ENCODE assay signal across 17 cellular contexts in the genomic region with DNA sequence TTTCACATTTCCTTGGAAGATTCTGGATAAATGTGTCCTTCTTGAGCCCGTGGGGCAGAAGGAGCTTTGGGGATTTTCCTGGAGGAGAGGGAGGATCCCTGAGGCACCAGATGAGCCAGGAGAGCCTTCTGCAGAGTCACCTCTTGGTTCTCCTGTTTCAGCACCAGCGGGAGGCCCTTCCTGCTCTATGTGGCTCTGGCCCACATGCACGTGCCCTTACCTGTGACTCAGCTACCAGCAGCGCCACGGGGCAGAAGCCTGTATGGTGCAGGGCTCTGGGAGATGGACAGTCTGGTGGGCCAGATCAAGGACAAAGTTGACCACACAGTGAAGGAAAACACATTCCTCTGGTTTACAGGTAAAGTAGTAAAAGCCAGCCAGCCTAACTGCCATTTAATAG.
DNase-seq lines count a peak whose midpoint lies in the region; ATAC-seq, FAIRE-seq and TF ChIP-seq lines count a peak whose summit lies in the region.
"Had no signal": no experiment of that assay in that cellular context is flagged by ENCODE, and none has a peak within 500 bp of the region (broad histone marks: within the 10 kb centered on the region; RNA-seq: fewer than 3 reads in every experiment).

No MANE protein-coding gene starts in this region.

- WGBS in H1 (ENCODE audit: extremely low coverage in 1 of 2, insufficient coverage in 1 of 2, insufficient read length in 1 of 2, insufficient replicate concordance in 2 of 2, low coverage in 1 of 2, low lambda C conversion rate in 2 of 2, missing lambda C conversion rate in 1 of 2), 2 experiments, result 75% methylated on average over 5 of the region's 5 CpGs; no CpG with 5 or more reads in 1 of the 2 experiments
- WGBS in psoas muscle, 3 donors, result 48 to 91% (median 88%) methylated on average over 5 of the region's 5 CpGs

- TF ChIP-seq CTCF in H1 (IDR thresholded peaks at IDR 0.05; ENCODE audit: control extremely low read depth in 1 of 3, insufficient read depth in 1 of 3, low read depth in 1 of 3, low read length in 3 of 3), result no peak
- no peak for TF ChIP-seq CTCF in psoas muscle (IDR thresholded peaks at IDR 0.05)

- H3K4ac ChIP-seq in H1 (replicated peaks; ENCODE audit: insufficient read length, low read depth, low read length), result no peak overlapping the region

- no peak overlapping the region for H2AFZ ChIP-seq in H1 (ENCODE audit: low read length)

- H3K4me1 ChIP-seq in H1 (replicated peaks in 1 of 4; ENCODE audit: control insufficient read depth in 3 of 4, insufficient read depth in 4 of 4, low read length in 3 of 4) (peaks cover 0 to 3% (median 0%) of the 10 kb centered on the region in 4 experiments; a peak in 1 of 7 replicates), psoas muscle (no peaks in the 10 kb centered on the region)

- intact Hi-C loops in psoas muscle (cut with DNase I), result no loop called here

- peaks cover 13% of the 10 kb centered on the region for H3K36me3 Mint-ChIP-seq in activated T-cell treated with anti-CD3 and anti-CD28 coated beads, Interleukin-2, amount 50 U/mL, for 4 hours (ENCODE audit: insufficient read depth)

- TF ChIP-seq RAD21 in H1 (IDR thresholded peaks at IDR 0.05 in 1 of 2, conservative IDR thresholded peaks at IDR 0.05 in 1 of 2; ENCODE audit: low read depth in 2 of 2, low read length in 2 of 2), result no peak

- H3K23me2 ChIP-seq in H1 (ENCODE audit: low read depth, low read length), result no peaks in the 10 kb centered on the region

- H3K4me3 ChIP-seq in H1 (ENCODE audit: extremely low read depth in 1 of 4, insufficient read depth in 2 of 4, low read depth in 3 of 4, low read length in 4 of 4) (no peak overlapping the region), psoas muscle (no peak overlapping the region)
- H3K4me3 ChIP-seq: BLaER1 treated with 17β-estradiol and CSF1 and Interleukin-3, amounts not matched to agents 10 nM and 100 nM had no signal

- no peak overlapping the region for H2BK5ac ChIP-seq in H1 (ENCODE audit: low read depth, low read length)

- H3K27me3 ChIP-seq in H1 (replicated peaks in 1 of 4; ENCODE audit: control insufficient read depth in 3 of 4, extremely low read depth in 1 of 4, insufficient read depth in 3 of 4, low read length in 3 of 4), result no peaks in the 10 kb centered on the region
- H3K27me3 ChIP-seq in psoas muscle (ENCODE audit: insufficient read depth in 3 of 3, low read length in 2 of 3), result no peaks in the 10 kb centered on the region
- H3K27me3 ChIP-seq: BLaER1 treated with 17β-estradiol and CSF1 and Interleukin-3, amounts not matched to agents 10 nM and 100 nM had no signal

- POLR2A ChIA-PET in H1 (lab: Charles Lee; ENCODE audit: partially characterized antibody), result interaction anchor here (0.6 kb wide), 1 partner anchor 67 kb away, joined by 3 read pairs; no protein-coding TSS in a partner anchor

- H3K4me3 Mint-ChIP-seq in activated T-cell treated with anti-CD3 and anti-CD28 coated beads, Interleukin-2, amount 50 U/mL, for 4 hours, result no peak overlapping the region

- peak; percentile 54 for DNase-seq in Daoy (ENCODE audit: low read depth)
- peak; percentile 73 for DNase-seq in HT1080 (ENCODE audit: low read depth)
- no peak for DNase-seq in H1 (ENCODE audit: low read depth in 1 of 2, low spot score in 2 of 2)
- DNase-seq in psoas muscle, result peak in 1 of 2 donors; percentile 70
- no peak for DNase-seq in activated T-cell treated with anti-CD3 and anti-CD28 coated beads, Interleukin-2, amount 50 U/mL, for 4 hours
- DNase-seq in NCI-H1092 treated with DMSO at 0.1 percent for 48 hours (lab: John Stamatoyannopoulos, UW), result no peak
- DNase-seq: DMS79 treated with DMSO at 0.1 percent for 48 hours, NCI-H1048, NCI-H1436 treated with DMSO at 0.1 percent for 48 hours, NCI-H2029, NCI-H526, PC-3, SIG-M5 had no signal

- no peak for TF ChIP-seq EP300 in H1 (IDR thresholded peaks at IDR 0.05; ENCODE audit: borderline replicate concordance in 1 of 2, low read depth in 2 of 2, low read length in 2 of 2)

- TF ChIP-seq POLR2A in H1 (IDR thresholded peaks at IDR 0.05; ENCODE audit: control extremely low read depth in 1 of 2, low read depth in 2 of 2, low read length in 2 of 2), result no peak

- H4K5ac ChIP-seq in H1 (ENCODE audit: insufficient read length, low read depth, low read length), result no peak overlapping the region

- no peak overlapping the region for H3K18ac ChIP-seq in H1 (ENCODE audit: extremely low read depth, low read length)

- no peak overlapping the region for H2BK120ac ChIP-seq in H1 (replicated peaks; ENCODE audit: low read depth, low read length)

- H3K9me3 Mint-ChIP-seq in activated T-cell treated with anti-CD3 and anti-CD28 coated beads, Interleukin-2, amount 50 U/mL, for 4 hours, result no peaks in the 10 kb centered on the region

- CTCF ChIA-PET in H1 (lab: Charles Lee; ENCODE audit: partially characterized antibody), result interaction anchor here (0.5 to 1.7 kb wide), 8 partner anchors 9 to 1191 kb away, joined by 3 to 7 read pairs (median 3); no protein-coding TSS in a partner anchor

- H3K79me1 ChIP-seq in H1 (ENCODE audit: low read depth, low read length), result no peaks in the 10 kb centered on the region

- no peaks in the 10 kb centered on the region for H3K79me2 ChIP-seq in H1 (ENCODE audit: control insufficient read depth in 1 of 2, insufficient read depth in 2 of 2, low read length in 2 of 2)

- no peak overlapping the region for H2AK5ac ChIP-seq in H1 (ENCODE audit: low read depth, low read length)

- peaks cover 1% of the 10 kb centered on the region for H3K4me1 Mint-ChIP-seq in activated T-cell treated with anti-CD3 and anti-CD28 coated beads, Interleukin-2, amount 50 U/mL, for 4 hours (ENCODE audit: low read depth)

- no peak overlapping the region for H4K91ac ChIP-seq in H1 (replicated peaks; ENCODE audit: insufficient read length, low read length)

- H3K23ac ChIP-seq in H1 (ENCODE audit: insufficient read length), result no peak overlapping the region

- H2BK12ac ChIP-seq in H1 (ENCODE audit: low read depth, low read length), result peak overlapping the region; percentile 4; the same call in 1 of the 2 replicates

- no peaks in the 10 kb centered on the region for H3K27me3 Mint-ChIP-seq in activated T-cell treated with anti-CD3 and anti-CD28 coated beads, Interleukin-2, amount 50 U/mL, for 4 hours (ENCODE audit: low read depth)

- no peak overlapping the region for H2BK20ac ChIP-seq in H1 (ENCODE audit: low read length)

- H3K27ac ChIP-seq in H1 (ENCODE audit: low read depth, low read length), result no peak overlapping the region; the same call in 1 of the 2 replicates
- no peak overlapping the region for H3K27ac ChIP-seq in psoas muscle
- H3K27ac ChIP-seq: BLaER1 treated with 17β-estradiol and CSF1 and Interleukin-3, amounts not matched to agents 10 nM and 100 nM; RWPE1 had no signal

- no peak for FAIRE-seq in H1 (lab: Jason Lieb, UNC)

- H3K36me3 ChIP-seq in H1 (ENCODE audit: control insufficient read depth in 2 of 4, insufficient read depth in 4 of 4, low read length in 3 of 4) (no peaks in the 10 kb centered on the region), psoas muscle (ENCODE audit: insufficient read depth in 1 of 2, low read depth in 1 of 2) (no peaks in the 10 kb centered on the region)

- no peak overlapping the region for H3K4me2 ChIP-seq in H1 (ENCODE audit: insufficient read depth in 1 of 2, low read depth in 2 of 2, low read length in 2 of 2)
- H3K4me2 ChIP-seq: BLaER1 treated with 17β-estradiol and CSF1 and Interleukin-3, amounts not matched to agents 10 nM and 100 nM had no signal

- H4K8ac ChIP-seq in H1 (ENCODE audit: extremely low read depth, insufficient read depth, low read length), result peak overlapping the region; percentile 86; the same call in 1 of the 2 replicates

- H3K9me3 ChIP-seq in H1 (ENCODE audit: insufficient read depth in 2 of 2, low read depth in 1 of 2, low read length in 1 of 2), result no peaks in the 10 kb centered on the region
- no peaks in the 10 kb centered on the region for H3K9me3 ChIP-seq in psoas muscle

- H3K9ac ChIP-seq in H1 (replicated peaks in 1 of 4; ENCODE audit: extremely low read depth in 1 of 4, low read depth in 3 of 4, low read length in 3 of 4), result no peak overlapping the region
- H3K9ac ChIP-seq: BLaER1 treated with 17β-estradiol and CSF1 and Interleukin-3, amounts not matched to agents 10 nM and 100 nM had no signal

- H2BK15ac ChIP-seq in H1 (ENCODE audit: low read length), result no peak overlapping the region

- H3K14ac ChIP-seq in H1 (ENCODE audit: insufficient read length), result no peak overlapping the region

- ATAC-seq in psoas muscle (peak; percentile 49 to 84 (median 75)), HG02610 (IDR thresholded peaks at IDR 0.05; ENCODE audit: unreplicated experiment) (no peak)
- no peak for ATAC-seq in activated T-cell treated with anti-CD3 and anti-CD28 coated beads, Interleukin-2, amount 50 U/mL, for 4 hours
- ATAC-seq: PC-3, SK-N-SH treated with all-trans-retinoic acid at 6 μM for 48 hours had no signal

- no peaks in the 10 kb centered on the region for H4K20me1 ChIP-seq in H1 (replicated peaks in 1 of 2; ENCODE audit: control insufficient read depth in 1 of 2, insufficient read depth in 2 of 2, low read length in 2 of 2)
- H4K20me1 ChIP-seq: BLaER1 treated with 17β-estradiol and CSF1 and Interleukin-3, amounts not matched to agents 10 nM and 100 nM had no signal

- H3K56ac ChIP-seq in H1 (replicated peaks; ENCODE audit: insufficient read length, low read depth, low read length), result no peak overlapping the region

TF ChIP-seq in H1, 55 proteins besides CTCF, POLR2A, EP300 and RAD21 (continues in another document):
- no peak for TF ChIP-seq RFX5 (IDR thresholded peaks at IDR 0.05; ENCODE audit: borderline replicate concordance, low read depth, low read length)
- TF ChIP-seq, protein P1, sequence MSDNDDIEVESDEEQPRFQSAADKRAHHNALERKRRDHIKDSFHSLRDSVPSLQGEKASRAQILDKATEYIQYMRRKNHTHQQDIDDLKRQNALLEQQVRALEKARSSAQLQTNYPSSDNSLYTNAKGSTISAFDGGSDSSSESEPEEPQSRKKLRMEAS (IDR thresholded peaks at IDR 0.05), result no peak
- no peak for TF ChIP-seq JUN (IDR thresholded peaks at IDR 0.05; ENCODE audit: low read depth, low read length)
- no peak for TF ChIP-seq CBX5 (IDR thresholded peaks at IDR 0.05; ENCODE audit: low read depth, low read length)
- no peak for TF ChIP-seq PHF8 (conservative IDR thresholded peaks at IDR 0.05; ENCODE audit: low read depth, low read length)
- no peak for TF ChIP-seq GTF2F1 (IDR thresholded peaks at IDR 0.05; ENCODE audit: borderline replicate concordance, low read depth, low read length)
- TF ChIP-seq, protein P2, sequence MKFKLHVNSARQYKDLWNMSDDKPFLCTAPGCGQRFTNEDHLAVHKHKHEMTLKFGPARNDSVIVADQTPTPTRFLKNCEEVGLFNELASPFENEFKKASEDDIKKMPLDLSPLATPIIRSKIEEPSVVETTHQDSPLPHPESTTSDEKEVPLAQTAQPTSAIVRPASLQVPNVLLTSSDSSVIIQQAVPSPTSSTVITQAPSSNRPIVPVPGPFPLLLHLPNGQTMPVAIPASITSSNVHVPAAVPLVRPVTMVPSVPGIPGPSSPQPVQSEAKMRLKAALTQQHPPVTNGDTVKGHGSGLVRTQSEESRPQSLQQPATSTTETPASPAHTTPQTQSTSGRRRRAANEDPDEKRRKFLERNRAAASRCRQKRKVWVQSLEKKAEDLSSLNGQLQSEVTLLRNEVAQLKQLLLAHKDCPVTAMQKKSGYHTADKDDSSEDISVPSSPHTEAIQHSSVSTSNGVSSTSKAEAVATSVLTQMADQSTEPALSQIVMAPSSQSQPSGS (IDR thresholded peaks at IDR 0.05; ENCODE audit: low read length), result no peak

Comparison
In these comparisons a context has a peak if more than half of its experiments do, and no peak if none do; other contexts are left out.
1. DNase-seq: peak in Daoy (single experiment) and HT1080 (single experiment); none in H1 (0 of 2), activated T-cell treated with anti-CD3 and anti-CD28 coated beads, Interleukin-2, amount 50 U/mL, for 4 hours (single experiment) and NCI-H1092 treated with DMSO at 0.1 percent for 48 hours (single experiment).
2. ATAC-seq: peak in psoas muscle (4 of 4); none in activated T-cell treated with anti-CD3 and anti-CD28 coated beads, Interleukin-2, amount 50 U/mL, for 4 hours (0 of 2) and HG02610 (single experiment).